Comparison of ENCODE assay signal across 8 cellular contexts in genomic region chr18:21997207-21998143, GRCh38.
DNase-seq lines count a peak whose midpoint lies in the region; ATAC-seq and TF ChIP-seq lines count a peak whose summit lies in the region.

No MANE protein-coding gene starts in this region.

- intact Hi-C loops in testis (cut with DNase I; ENCODE audit: low total_unique reads) = loop anchor here (10.0 kb wide), 1 partner anchor 177 kb away; no protein-coding TSS in a partner anchor

- WGBS in testis, 2 donors = 67 to 71% methylated on average over 14 of the region's 14 CpGs

- H3K36me3 ChIP-seq in testis (ENCODE audit: low read depth, missing control alignments) = no peaks in the 10 kb centered on the region

- no peak overlapping the region for H3K4me3 Mint-ChIP-seq in immature natural killer cell

- TF ChIP-seq CTCF in testis (IDR thresholded peaks at IDR 0.05) = peak; percentile 57 to 83 (median 76)

- peaks cover 2 to 5% (median 2%) of the 10 kb centered on the region in 3 donors for H3K27me3 Mint-ChIP-seq in immature natural killer cell (ENCODE audit: low read depth in 3 of 3)

- TF ChIP-seq POLR2A in testis (IDR thresholded peaks at IDR 0.05) = no peak

- no peaks in the 10 kb centered on the region for H3K27me3 ChIP-seq in testis

- H3K27ac Mint-ChIP-seq in immature natural killer cell = no peak overlapping the region

- peak; percentile 58 for ATAC-seq in GM21390 (IDR thresholded peaks at IDR 0.05; ENCODE audit: unreplicated experiment)
- ATAC-seq in HG03520 (IDR thresholded peaks at IDR 0.05; ENCODE audit: unreplicated experiment) = no peak

- peaks cover 1 to 6% of the 10 kb centered on the region in 2 donors for H3K4me1 Mint-ChIP-seq in immature natural killer cell

- DNase-seq in EL (peak; percentile 52), NCI-H146 treated with DMSO at 0.1 percent for 48 hours (lab: John Stamatoyannopoulos, UW; ENCODE audit: unreplicated experiment) (peak; percentile 86), astrocyte of the hippocampus (ENCODE audit: low read depth, low spot score) (peak; percentile 61), immature natural killer cell (peak; percentile 31 to 49 (median 47)), testis (no peak), NCI-H187 treated with DMSO at 0.1 percent for 48 hours (lab: John Stamatoyannopoulos, UW) (no peak)

- H3K9me3 ChIP-seq in testis = no peaks in the 10 kb centered on the region

- H3K4me3 ChIP-seq in testis = no peak overlapping the region

- H3K9me3 Mint-ChIP-seq in immature natural killer cell = no peaks in the 10 kb centered on the region

- peaks cover 6% of the 10 kb centered on the region for H3K4me1 ChIP-seq in testis

- no peak overlapping the region for H3K27ac ChIP-seq in testis

- H3K36me3 Mint-ChIP-seq in immature natural killer cell = no peaks in the 10 kb centered on the region

Comparison
In these comparisons a context has a peak if more than half of its experiments do, and no peak if none do; other contexts are left out.
1. DNase-seq: peak in EL (single experiment), NCI-H146 treated with DMSO at 0.1 percent for 48 hours (single experiment), astrocyte of the hippocampus (single experiment) and immature natural killer cell (3 of 3); none in testis (single experiment) and NCI-H187 treated with DMSO at 0.1 percent for 48 hours (single experiment).